In the genomic region with DNA sequence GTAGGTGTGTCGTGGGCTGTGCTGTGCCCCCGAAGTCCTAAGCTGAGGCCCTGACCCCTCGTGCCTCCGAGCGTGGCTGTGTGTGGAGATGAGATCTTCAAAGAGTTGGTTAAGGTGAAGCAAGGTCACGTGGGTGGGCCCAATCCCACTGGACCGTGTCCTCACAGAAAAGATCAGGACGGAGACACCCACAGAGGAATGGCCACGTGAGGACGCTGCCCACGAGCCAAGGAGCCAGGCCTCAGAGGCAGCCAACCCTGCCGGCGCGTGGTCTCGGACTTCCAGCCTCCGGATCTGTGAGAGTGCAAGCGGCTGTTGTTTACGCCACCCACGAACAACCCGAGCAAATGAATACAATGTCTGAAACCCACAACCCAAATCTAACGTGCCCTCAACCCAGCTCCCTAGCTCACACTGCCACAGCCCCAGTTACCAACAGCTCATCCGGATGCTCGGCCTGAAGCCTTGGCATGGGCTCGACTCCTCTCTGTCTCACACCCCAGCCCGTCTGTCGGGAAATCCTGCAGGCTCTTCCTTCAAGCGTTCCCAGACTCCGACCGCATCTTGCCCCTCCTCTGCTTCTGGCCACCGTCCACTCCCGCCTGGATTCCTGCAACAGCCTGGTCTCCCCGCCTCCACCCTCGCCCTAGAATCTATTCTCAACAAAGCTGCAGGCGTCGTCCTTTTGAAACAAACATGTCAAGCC, we compare ENCODE assay signal across 14 cellular contexts. TPM values are rescaled to one million over a fixed set of nuclear protein-coding genes. Genes with fewer than 3 reads are reported as not detected.
DNase-seq lines count a peak whose midpoint lies in the region; ATAC-seq and TF ChIP-seq lines count a peak whose summit lies in the region.
"Had no signal": no experiment of that assay in that cellular context is flagged by ENCODE, and none has a peak within 500 bp of the region (broad histone marks: within the 10 kb centered on the region; RNA-seq: fewer than 3 reads in every experiment).

No MANE protein-coding gene starts in this region.

- intact Hi-C loops in mucosa of descending colon (cut with DNase I, micrococcal nuclease) (no loop called here), upper lobe of right lung (cut with DNase I) (no loop called here)

- 89% methylated on average over 23 to 35 of the region's 35 CpGs for WGBS in endodermal cell (ENCODE audit: insufficient coverage in 1 of 2, insufficient read length in 1 of 2), 2 experiments

- ATAC-seq in mucosa of descending colon: peak; percentile 22
- ATAC-seq in upper lobe of right lung: peak; percentile 35
- ATAC-seq in GM21423 (IDR thresholded peaks at IDR 0.05; ENCODE audit: unreplicated experiment): no peak
- ATAC-seq: PC-3, T-helper 17 cell had no signal

- H3K36me3 ChIP-seq in adipocyte (ENCODE audit: control insufficient read depth, insufficient read depth, low read length, severe bottlenecking) (no peaks in the 10 kb centered on the region), endodermal cell (ENCODE audit: control insufficient read depth, insufficient read depth, low read length) (no peaks in the 10 kb centered on the region), mucosa of descending colon (ENCODE audit: low read depth) (no peaks in the 10 kb centered on the region), upper lobe of right lung (no peaks in the 10 kb centered on the region)

- H3K9me3 ChIP-seq in adipocyte (ENCODE audit: control insufficient read depth, low read length) (no peaks in the 10 kb centered on the region), endodermal cell (ENCODE audit: control insufficient read depth, low read length) (no peaks in the 10 kb centered on the region), mucosa of descending colon (no peaks in the 10 kb centered on the region), upper lobe of right lung (no peaks in the 10 kb centered on the region)

- H3K4me3 Mint-ChIP-seq in endodermal cell: no peak overlapping the region
- H3K4me3 Mint-ChIP-seq in activated naive CD4-positive, alpha-beta T cell treated with anti-CD3 and anti-CD28 coated beads, Interleukin-2, amount 10 ng/mL, durations not matched to agents 7 days and 5 days: no peak overlapping the region
- H3K4me3 Mint-ChIP-seq: memory B cell, T-helper 17 cell had no signal

- H3K4me1 ChIP-seq in adipocyte (ENCODE audit: control insufficient read depth, insufficient read depth, low read length) (peaks cover 13% of the 10 kb centered on the region), endodermal cell (ENCODE audit: control insufficient read depth, insufficient read depth, low read length) (no peaks in the 10 kb centered on the region), mucosa of descending colon (ENCODE audit: low read depth) (no peaks in the 10 kb centered on the region), upper lobe of right lung (peaks cover 7% of the 10 kb centered on the region)

- TF ChIP-seq CTCF in endodermal cell (conservative IDR thresholded peaks at IDR 0.05): no peak
- no peak for TF ChIP-seq CTCF in mucosa of descending colon (IDR thresholded peaks at IDR 0.05)
- TF ChIP-seq CTCF in upper lobe of right lung (IDR thresholded peaks at IDR 0.05): no peak

- peak overlapping the region; percentile 14 for H3K27ac Mint-ChIP-seq in endodermal cell
- H3K27ac Mint-ChIP-seq in activated naive CD4-positive, alpha-beta T cell treated with anti-CD3 and anti-CD28 coated beads, Interleukin-2, amount 10 ng/mL, durations not matched to agents 7 days and 5 days: no peak overlapping the region
- H3K27ac Mint-ChIP-seq: memory B cell, T-helper 17 cell had no signal

- H3K4me3 ChIP-seq in adipocyte (ENCODE audit: low read length): peak overlapping the region; percentile 52
- no peak overlapping the region for H3K4me3 ChIP-seq in endodermal cell (ENCODE audit: low read length)
- H3K4me3 ChIP-seq in mucosa of descending colon: no peak overlapping the region
- H3K4me3 ChIP-seq in upper lobe of right lung: no peak overlapping the region

- H3K36me3 Mint-ChIP-seq in endodermal cell (ENCODE audit: low read depth): no peaks in the 10 kb centered on the region
- H3K36me3 Mint-ChIP-seq in activated naive CD4-positive, alpha-beta T cell treated with anti-CD3 and anti-CD28 coated beads, Interleukin-2, amount 10 ng/mL, durations not matched to agents 7 days and 5 days: no peaks in the 10 kb centered on the region

- peak overlapping the region; percentile 57 for H3K27ac ChIP-seq in endodermal cell (ENCODE audit: low read depth, low read length)
- H3K27ac ChIP-seq in upper lobe of right lung: no peak overlapping the region

- H3K9ac ChIP-seq in adipocyte (ENCODE audit: low read length) (peak overlapping the region; percentile 11), endodermal cell (ENCODE audit: extremely low read depth, low read length, poor library complexity, severe bottlenecking) (no peak overlapping the region)

- no peaks in the 10 kb centered on the region for H3K27me3 ChIP-seq in adipocyte (replicated peaks; ENCODE audit: control insufficient read depth, insufficient read depth, low read length)
- H3K27me3 ChIP-seq in endodermal cell (ENCODE audit: control insufficient read depth, insufficient read depth, low read length, poor library complexity, severe bottlenecking): no peaks in the 10 kb centered on the region
- no peaks in the 10 kb centered on the region for H3K27me3 ChIP-seq in upper lobe of right lung

- DNase-seq in adipocyte (ENCODE audit: low read depth) (peak; percentile 20), endodermal cell (no peak), mucosa of descending colon (peak in 2 of 3 donors; percentile 24 to 56), upper lobe of right lung (no peak), AML-193 (lab: John Stamatoyannopoulos, UW) (no peak)
- DNase-seq in activated naive CD4-positive, alpha-beta T cell treated with anti-CD3 and anti-CD28 coated beads, Interleukin-2, amount 10 ng/mL, durations not matched to agents 7 days and 5 days: no peak
- DNase-seq: activated CD4-positive, alpha-beta T cell treated with anti-CD3 and anti-CD28 coated beads for 4 hours; HCEC 1CT; NCI-H1092; NCI-H446 treated with DMSO at 0.1 percent for 48 hours; PC-3 had no signal

- no peaks in the 10 kb centered on the region for H3K27me3 Mint-ChIP-seq in endodermal cell (ENCODE audit: insufficient read depth)
- no peaks in the 10 kb centered on the region for H3K27me3 Mint-ChIP-seq in activated naive CD4-positive, alpha-beta T cell treated with anti-CD3 and anti-CD28 coated beads, Interleukin-2, amount 10 ng/mL, durations not matched to agents 7 days and 5 days
- H3K27me3 Mint-ChIP-seq: T-helper 17 cell had no signal

- H3K4me1 Mint-ChIP-seq in endodermal cell: no peaks in the 10 kb centered on the region
- no peaks in the 10 kb centered on the region for H3K4me1 Mint-ChIP-seq in activated naive CD4-positive, alpha-beta T cell treated with anti-CD3 and anti-CD28 coated beads, Interleukin-2, amount 10 ng/mL, durations not matched to agents 7 days and 5 days

- H3K9me3 Mint-ChIP-seq in endodermal cell: peaks cover 3% of the 10 kb centered on the region
- H3K9me3 Mint-ChIP-seq in activated naive CD4-positive, alpha-beta T cell treated with anti-CD3 and anti-CD28 coated beads, Interleukin-2, amount 10 ng/mL, durations not matched to agents 7 days and 5 days: peaks cover 18% of the 10 kb centered on the region

- CTCF ChIA-PET in activated naive CD4-positive, alpha-beta T cell treated with anti-CD3 and anti-CD28 coated beads, Interleukin-2, amount 10 ng/mL, durations not matched to agents 7 days and 5 days (lab: Charles Lee): no interaction called here

RNA-seq across cellular contexts. Expression of gene STK32C, which starts 35.5 kb away (rescaled TPM):
- total RNA-seq in endodermal cell: 1 to 10 TPM; 8.4 to 9.9 TPM
- 20.9 TPM for polyA plus RNA-seq in endodermal cell (2013, experiment 1 of 2)
- 18.8 TPM for polyA plus RNA-seq in endodermal cell (2013, experiment 2 of 2)
- 10 to 100 TPM in 2 of 3 donors, 1 to 10 TPM in 1; 4.5 to 11.5 (median 11.1) TPM for total RNA-seq in mucosa of descending colon
- total RNA-seq in upper lobe of right lung: 13.2 TPM

RNA-seq across cellular contexts. Expression of gene LRRC27, which starts 59.8 kb away (rescaled TPM):
- 10 to 100 TPM; 10.3 to 14.6 TPM for total RNA-seq in endodermal cell
- polyA plus RNA-seq in endodermal cell (2013, experiment 1 of 2): 12.8 TPM
- polyA plus RNA-seq in endodermal cell (2013, experiment 2 of 2): 12.3 TPM
- 10 to 100 TPM in 2 of 3 donors, 1 to 10 TPM in 1; 6.9 to 12.2 (median 11.1) TPM for total RNA-seq in mucosa of descending colon
- total RNA-seq in upper lobe of right lung: 6.3 TPM

Comparison
In these comparisons a context has a peak if more than half of its experiments do, and no peak if none do; other contexts are left out.
1. DNase-seq: peak in adipocyte (single experiment) and mucosa of descending colon (2 of 3); none in endodermal cell (single experiment), upper lobe of right lung (single experiment), AML-193 (0 of 2) and activated naive CD4-positive, alpha-beta T cell treated with anti-CD3 and anti-CD28 coated beads, Interleukin-2, amount 10 ng/mL, durations not matched to agents 7 days and 5 days (single experiment).